Comparison of ENCODE assay signal across 11 cellular contexts in genomic region chr6:16179970-16180431, GRCh38. TPM values are rescaled to one million over a fixed set of nuclear protein-coding genes. Genes with fewer than 3 reads are reported as not detected.
A peak's percentile ranks its signal among the peaks of the same experiment; 100 is the strongest.
DNase-seq lines count a peak whose midpoint lies in the region; ATAC-seq, FAIRE-seq and TF ChIP-seq lines count a peak whose summit lies in the region.
"Had no signal": no experiment of that assay in that cellular context is flagged by ENCODE, and none has a peak within 500 bp of the region (broad histone marks: within the 10 kb centered on the region; RNA-seq: fewer than 3 reads in every experiment).

No MANE protein-coding gene starts in this region.

- peaks cover 12% of the 10 kb centered on the region for H3F3A ChIP-seq in neural progenitor cell (ENCODE audit: low read depth)

- no peak overlapping the region for H3K4me2 ChIP-seq in neural progenitor cell

- no peak overlapping the region for H3K9ac ChIP-seq in SK-N-MC (ENCODE audit: insufficient read length)
- no peak overlapping the region for H3K9ac ChIP-seq in neural progenitor cell
- H3K9ac ChIP-seq in kidney (ENCODE audit: low read length in 2 of 2): no peak overlapping the region

- H3K9me3 ChIP-seq in SK-N-MC (ENCODE audit: low read depth, low read length): no peaks in the 10 kb centered on the region
- no peaks in the 10 kb centered on the region for H3K9me3 ChIP-seq in neural progenitor cell (ENCODE audit: low read depth)
- H3K9me3 ChIP-seq in kidney (ENCODE audit: control insufficient read depth in 1 of 2, low read length in 2 of 2): no peaks in the 10 kb centered on the region
- H3K9me3 ChIP-seq: Caco-2, SJCRH30 had no signal

- no peak overlapping the region for H3K4me3 ChIP-seq in SK-N-MC
- H3K4me3 ChIP-seq in neural progenitor cell: no peak overlapping the region
- no peak overlapping the region for H3K4me3 ChIP-seq in kidney (ENCODE audit: low read length in 2 of 2)
- H3K4me3 ChIP-seq: SJCRH30 had no signal

- no peak for ATAC-seq in GM19395 (IDR thresholded peaks at IDR 0.05; ENCODE audit: unreplicated experiment)

- no peak for FAIRE-seq in kidney (lab: Jason Lieb, UNC)

- intact Hi-C loops in kidney (cut with DNase I): loop anchor here (10.0 kb wide), 1 partner anchor 485 kb away; no protein-coding TSS in a partner anchor

- H3K4me3 Mint-ChIP-seq in neural progenitor cell: no peak overlapping the region

- H4K20me1 ChIP-seq in neural progenitor cell (ENCODE audit: low read depth): no peaks in the 10 kb centered on the region

- H3K36me3 Mint-ChIP-seq in neural progenitor cell: no peaks in the 10 kb centered on the region

- H3K79me2 ChIP-seq in neural progenitor cell (ENCODE audit: low read depth): no peaks in the 10 kb centered on the region

- TF ChIP-seq CTCF in neural progenitor cell (IDR thresholded peaks at IDR 0.05) (no peak), kidney (IDR thresholded peaks at IDR 0.05; ENCODE audit: borderline replicate concordance, extremely low read depth, insufficient read depth) (no peak)

- H3K4me1 ChIP-seq in neural progenitor cell: peaks cover 6% of the 10 kb centered on the region
- peaks cover 6 to 17% of the 10 kb centered on the region in 2 donors for H3K4me1 ChIP-seq in kidney (ENCODE audit: control insufficient read depth in 1 of 2, insufficient read depth in 1 of 2, low read depth in 1 of 2, low read length in 2 of 2)
- H3K4me1 ChIP-seq: SJCRH30 had no signal

- DNase-seq in GDM1 (lab: John Stamatoyannopoulos, UW) (peak; percentile 77), SK-N-MC (ENCODE audit: low read depth, low spot score) (peak; percentile 39), neural progenitor cell (ENCODE audit: low spot score) (no peak), kidney (no peak), NCI-H2227 treated with DMSO at 0.1 percent for 48 hours (lab: John Stamatoyannopoulos, UW) (no peak), NCI-H69 (lab: John Stamatoyannopoulos, UW) (no peak)
- peak; percentile 27 for DNase-seq in activated effector memory CD4-positive, alpha-beta T cell treated with Interleukin-2 at 50 U/mL for 16 hours
- DNase-seq: Caco-2, cortex of kidney, SJCRH30 had no signal

- no peak overlapping the region for H2AFZ ChIP-seq in neural progenitor cell (replicated peaks)

- H3K9me3 Mint-ChIP-seq in neural progenitor cell: peaks cover 11% of the 10 kb centered on the region

- no peaks in the 10 kb centered on the region for H3K27me3 ChIP-seq in neural progenitor cell
- H3K27me3 ChIP-seq: SJCRH30 had no signal

- H3K27me3 Mint-ChIP-seq in neural progenitor cell (ENCODE audit: insufficient read depth, low read depth): peaks cover 19% of the 10 kb centered on the region

- no peaks in the 10 kb centered on the region for H3K36me3 ChIP-seq in SK-N-MC (ENCODE audit: insufficient read depth, low read length)
- no peaks in the 10 kb centered on the region for H3K36me3 ChIP-seq in neural progenitor cell
- no peaks in the 10 kb centered on the region for H3K36me3 ChIP-seq in kidney (ENCODE audit: control insufficient read depth in 1 of 2, insufficient read depth in 2 of 2, low read length in 2 of 2)
- H3K36me3 ChIP-seq: SJCRH30 had no signal

- peak overlapping the region; percentile 52 for H3K27ac Mint-ChIP-seq in neural progenitor cell

- H3K27ac ChIP-seq in SK-N-MC: no peak overlapping the region
- no peak overlapping the region for H3K27ac ChIP-seq in neural progenitor cell
- no peak overlapping the region for H3K27ac ChIP-seq in kidney (ENCODE audit: low read depth in 2 of 2, low read length in 2 of 2)
- H3K27ac ChIP-seq: SJCRH30 had no signal

- H3K4me1 Mint-ChIP-seq in neural progenitor cell: peaks cover 9% of the 10 kb centered on the region

RNA-seq across cellular contexts. Expression of gene MYLIP, which starts 51.1 kb away (rescaled TPM):
- total RNA-seq in neural progenitor cell (ENCODE audit: low replicate concordance) (8.0 and 8.2 TPM in 2 replicates), kidney (52.8 TPM)
- 27.1 TPM for polyA plus RNA-seq in kidney (ENCODE audit: insufficient read depth, low read depth, low replicate concordance)

RNA-seq across cellular contexts. Expression of gene GMPR, which starts 58.4 kb away (rescaled TPM):
- total RNA-seq in neural progenitor cell (ENCODE audit: low replicate concordance) (not detected in 2 replicates), kidney (51.4 TPM)
- polyA plus RNA-seq in kidney (ENCODE audit: insufficient read depth, low read depth, low replicate concordance): 54.5 TPM

Comparison
In these comparisons a context has a peak if more than half of its experiments do, and no peak if none do; other contexts are left out.
1. DNase-seq: peak in GDM1 (single experiment), SK-N-MC (single experiment) and activated effector memory CD4-positive, alpha-beta T cell treated with Interleukin-2 at 50 U/mL for 16 hours (single experiment); none in neural progenitor cell (single experiment), kidney (single experiment), NCI-H2227 treated with DMSO at 0.1 percent for 48 hours (single experiment) and NCI-H69 (single experiment).
2. RNA of gene GMPR, which starts 58.4 kb away (total RNA-seq): 51.4 TPM in kidney (single experiment); not detected in neural progenitor cell; every median in the first group is over 10 times any median in the second.